ENCODE assay signal across 11 cellular contexts in the genomic region with DNA sequence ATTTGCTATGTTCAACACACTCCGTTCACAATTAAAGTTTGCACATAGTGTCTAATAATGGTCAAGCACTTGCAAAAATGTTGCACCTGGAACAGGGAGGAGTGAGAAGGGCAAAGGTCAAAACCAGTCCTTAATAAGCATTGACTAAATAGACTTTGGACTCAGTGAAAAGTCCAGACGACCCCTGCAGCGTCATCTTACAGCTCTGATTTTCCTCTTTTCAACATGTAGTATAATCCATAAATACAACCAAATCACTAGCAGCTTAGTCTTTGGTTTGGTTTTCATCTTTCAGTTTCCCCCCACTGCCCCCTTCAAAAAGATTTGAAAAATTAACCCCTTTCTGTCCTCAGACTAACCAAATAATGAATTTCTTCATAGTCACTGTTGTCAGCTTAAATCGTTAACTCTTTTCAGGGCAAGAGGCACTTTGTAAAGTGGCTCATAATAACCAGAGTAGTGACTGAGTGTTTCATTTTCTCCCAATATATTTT.
A peak's percentile ranks its signal among the peaks of the same experiment; 100 is the strongest.
DNase-seq lines count a peak whose midpoint lies in the region; TF ChIP-seq lines count a peak whose summit lies in the region.
"Had no signal": no experiment of that assay in that cellular context is flagged by ENCODE, and none has a peak within 500 bp of the region (broad histone marks: within the 10 kb centered on the region; RNA-seq: fewer than 3 reads in every experiment).

No MANE protein-coding gene starts in this region.

- H3K79me1 ChIP-seq in H9 (ENCODE audit: insufficient read depth, low read depth, low read length, poor library complexity, severe bottlenecking), result no peaks in the 10 kb centered on the region

- H3K4me1 ChIP-seq in H9 (ENCODE audit: insufficient read depth, low read length), result peaks cover 2% of the 10 kb centered on the region; the same call in 1 of the 2 replicates

- DNase-seq in NCI-H748 (lab: John Stamatoyannopoulos, UW; ENCODE audit: unreplicated experiment) (peak; percentile 43), NCI-H748 treated with DMSO at 0.1 percent for 48 hours (lab: John Stamatoyannopoulos, UW) (no peak), HFFc6 (no peak), neural crest cell (ENCODE audit: low read depth, low spot score) (no peak), DMS 273 treated with DMSO at 0.1 percent for 48 hours (lab: John Stamatoyannopoulos, UW) (no peak), H9 (no peak)
- DNase-seq in activated T-helper 1 cell treated with anti-CD3 and anti-CD28 coated beads, Interleukin-12 subunit alpha, Interleukin-12 subunit beta, Interleukin-2, Interleukin-4 antibody, amounts not matched to agents 30 ng/mL and 10 ng/mL and 1 ng/mL, durations not matched to agents 14 hours and 24 hours and 36 hours (ENCODE audit: low spot score), result no peak
- DNase-seq in stimulated activated CD4-positive, alpha-beta T cell treated with anti-CD3 and anti-CD28 coated beads, Interleukin-4, amount 100 ng/mL, for 24 hours, result no peak
- DNase-seq: NCI-H2081 treated with DMSO at 0.1 percent for 48 hours had no signal

- no peaks in the 10 kb centered on the region for H3K27me3 ChIP-seq in H9 (ENCODE audit: insufficient read depth, low read length)
- H3K27me3 ChIP-seq: neutrophil had no signal

- no peak overlapping the region for H3K9ac ChIP-seq in H9 (ENCODE audit: extremely low read depth, insufficient read length, low read length)

- H3K4me3 Mint-ChIP-seq in HFFc6 (peak overlapping the region; percentile 83), neural crest cell (peak overlapping the region; percentile 54), H9 (no peak overlapping the region)
- peak overlapping the region; percentile 70 for H3K4me3 Mint-ChIP-seq in activated T-helper 1 cell treated with anti-CD3 and anti-CD28 coated beads, Interleukin-12 subunit alpha, Interleukin-12 subunit beta, Interleukin-2, Interleukin-4 antibody, amounts not matched to agents 30 ng/mL and 10 ng/mL and 1 ng/mL, durations not matched to agents 14 hours and 24 hours and 36 hours

- no peak overlapping the region for H2AK5ac ChIP-seq in H9 (ENCODE audit: insufficient read length, low read length)

- no peak overlapping the region for H4K5ac ChIP-seq in H9 (ENCODE audit: insufficient read length, low read depth, low read length)

- H3K14ac ChIP-seq in H9 (ENCODE audit: insufficient read depth, low read length), result no peak overlapping the region

- H2AFZ ChIP-seq in H9 (ENCODE audit: low read length), result no peak overlapping the region

- no peak overlapping the region for H2BK15ac ChIP-seq in H9 (ENCODE audit: low read depth, low read length)

- no peak overlapping the region for H3K56ac ChIP-seq in H9 (ENCODE audit: insufficient read length, low read depth, low read length)

- no peak overlapping the region for H2BK5ac ChIP-seq in H9 (ENCODE audit: insufficient read length, low read length)

- H3K4ac ChIP-seq in H9 (ENCODE audit: low read depth, low read length), result no peak overlapping the region

- no peaks in the 10 kb centered on the region for H4K20me1 ChIP-seq in H9 (ENCODE audit: control insufficient read depth, insufficient read depth, insufficient read length)

- H3T11ph ChIP-seq in H9 (ENCODE audit: low read length), result no peak overlapping the region

- H3K4me1 Mint-ChIP-seq in HFFc6 (ENCODE audit: low read depth) (peaks cover 52% of the 10 kb centered on the region), neural crest cell (peaks cover 36% of the 10 kb centered on the region), H9 (peaks cover 8 to 10% of the 10 kb centered on the region in 2 experiments)
- peaks cover 74% of the 10 kb centered on the region for H3K4me1 Mint-ChIP-seq in activated T-helper 1 cell treated with anti-CD3 and anti-CD28 coated beads, Interleukin-12 subunit alpha, Interleukin-12 subunit beta, Interleukin-2, Interleukin-4 antibody, amounts not matched to agents 30 ng/mL and 10 ng/mL and 1 ng/mL, durations not matched to agents 14 hours and 24 hours and 36 hours (ENCODE audit: low read depth)

- H3K79me2 ChIP-seq in H9 (ENCODE audit: insufficient read depth, low read length), result no peaks in the 10 kb centered on the region

- H3K27me3 Mint-ChIP-seq in HFFc6 (ENCODE audit: insufficient read depth) (no peaks in the 10 kb centered on the region; the same call in 1 of the 2 replicates), neural crest cell (ENCODE audit: low read depth) (no peaks in the 10 kb centered on the region), H9 (ENCODE audit: low read depth) (no peaks in the 10 kb centered on the region)
- H3K27me3 Mint-ChIP-seq in activated T-helper 1 cell treated with anti-CD3 and anti-CD28 coated beads, Interleukin-12 subunit alpha, Interleukin-12 subunit beta, Interleukin-2, Interleukin-4 antibody, amounts not matched to agents 30 ng/mL and 10 ng/mL and 1 ng/mL, durations not matched to agents 14 hours and 24 hours and 36 hours (ENCODE audit: insufficient read depth), result no peaks in the 10 kb centered on the region

- H4K8ac ChIP-seq in H9 (replicated peaks; ENCODE audit: insufficient read length, low read depth, low read length), result no peak overlapping the region

- no peak overlapping the region for H3K4me2 ChIP-seq in H9 (ENCODE audit: insufficient read depth, insufficient read length, low read length)

- no peaks in the 10 kb centered on the region for H3K9me3 ChIP-seq in H9 (ENCODE audit: control insufficient read depth, low read depth, low read length)
- H3K9me3 ChIP-seq: neutrophil had no signal

- no peak overlapping the region for H3K27ac ChIP-seq in H9 (ENCODE audit: insufficient read length, low read depth, low read length)
- H3K27ac ChIP-seq: coronary artery, neutrophil had no signal

- H3K9me3 Mint-ChIP-seq in HFFc6, result no peaks in the 10 kb centered on the region
- H3K9me3 Mint-ChIP-seq in activated T-helper 1 cell treated with anti-CD3 and anti-CD28 coated beads, Interleukin-12 subunit alpha, Interleukin-12 subunit beta, Interleukin-2, Interleukin-4 antibody, amounts not matched to agents 30 ng/mL and 10 ng/mL and 1 ng/mL, durations not matched to agents 14 hours and 24 hours and 36 hours, result no peaks in the 10 kb centered on the region
- H3K9me3 Mint-ChIP-seq in neural crest cell, result no peaks in the 10 kb centered on the region
- no peaks in the 10 kb centered on the region for H3K9me3 Mint-ChIP-seq in H9

- intact Hi-C loops in activated T-helper 1 cell treated with anti-CD3 and anti-CD28 coated beads, Interleukin-12 subunit alpha, Interleukin-12 subunit beta, Interleukin-2, Interleukin-4 antibody, amounts not matched to agents 30 ng/mL and 10 ng/mL and 1 ng/mL, durations not matched to agents 14 hours and 24 hours and 36 hours (cut with micrococcal nuclease), result loop anchor here (1.0 to 10.0 kb wide), 4 partner anchors 8 to 1226 kb away; a partner anchor contains a TSS

- no peak overlapping the region for H2BK12ac ChIP-seq in H9 (ENCODE audit: insufficient read length, low read depth, low read length)

- no peak overlapping the region for H3K18ac ChIP-seq in H9 (ENCODE audit: insufficient read length, low read depth, low read length)

- no CpG with 5 or more reads among the region's 4 CpGs for WGBS in H9 (ENCODE audit: extremely low coverage, insufficient read length, low lambda C conversion rate)

- peaks cover 11% of the 10 kb centered on the region for H3K36me3 Mint-ChIP-seq in HFFc6 (ENCODE audit: low read depth)
- peaks cover 16% of the 10 kb centered on the region for H3K36me3 Mint-ChIP-seq in activated T-helper 1 cell treated with anti-CD3 and anti-CD28 coated beads, Interleukin-12 subunit alpha, Interleukin-12 subunit beta, Interleukin-2, Interleukin-4 antibody, amounts not matched to agents 30 ng/mL and 10 ng/mL and 1 ng/mL, durations not matched to agents 14 hours and 24 hours and 36 hours (ENCODE audit: low read depth)
- H3K36me3 Mint-ChIP-seq in neural crest cell (ENCODE audit: low read depth), result no peaks in the 10 kb centered on the region
- no peaks in the 10 kb centered on the region for H3K36me3 Mint-ChIP-seq in H9 (ENCODE audit: insufficient read depth in 1 of 3, low read depth in 3 of 3)

- no peak overlapping the region for H4K91ac ChIP-seq in H9 (ENCODE audit: insufficient read length, low read depth, low read length)

- H3K27ac Mint-ChIP-seq in HFFc6 (peak overlapping the region; percentile 73), neural crest cell (ENCODE audit: unreplicated experiment) (peak overlapping the region; percentile 24), H9 (no peak overlapping the region)
- H3K27ac Mint-ChIP-seq in activated T-helper 1 cell treated with anti-CD3 and anti-CD28 coated beads, Interleukin-12 subunit alpha, Interleukin-12 subunit beta, Interleukin-2, Interleukin-4 antibody, amounts not matched to agents 30 ng/mL and 10 ng/mL and 1 ng/mL, durations not matched to agents 14 hours and 24 hours and 36 hours, result peak overlapping the region; percentile 56

- TF ChIP-seq CTCF in HFFc6 (IDR thresholded peaks at IDR 0.05) (no peak), neural crest cell (conservative IDR thresholded peaks at IDR 0.05) (no peak), H9 (conservative IDR thresholded peaks at IDR 0.05) (no peak)

- no peak overlapping the region for H3K23ac ChIP-seq in H9 (ENCODE audit: insufficient read length, low read depth, low read length)

- H2BK120ac ChIP-seq in H9 (ENCODE audit: low read depth, low read length, poor library complexity, severe bottlenecking), result no peak overlapping the region

- H2BK20ac ChIP-seq in H9 (ENCODE audit: low read depth, low read length, poor library complexity, severe bottlenecking), result no peak overlapping the region

- no peaks in the 10 kb centered on the region for H3K23me2 ChIP-seq in H9 (ENCODE audit: insufficient read length, low read depth, low read length, poor library complexity, severe bottlenecking)

Comparison
In these comparisons a context has a peak if more than half of its experiments do, and no peak if none do; other contexts are left out.
1. H3K27ac Mint-ChIP-seq: peak in HFFc6 (single experiment), activated T-helper 1 cell treated with anti-CD3 and anti-CD28 coated beads, Interleukin-12 subunit alpha, Interleukin-12 subunit beta, Interleukin-2, Interleukin-4 antibody, amounts not matched to agents 30 ng/mL and 10 ng/mL and 1 ng/mL, durations not matched to agents 14 hours and 24 hours and 36 hours (single experiment) and neural crest cell (single experiment); none in H9 (0 of 3).
2. H3K4me3 Mint-ChIP-seq: peak in HFFc6 (single experiment), activated T-helper 1 cell treated with anti-CD3 and anti-CD28 coated beads, Interleukin-12 subunit alpha, Interleukin-12 subunit beta, Interleukin-2, Interleukin-4 antibody, amounts not matched to agents 30 ng/mL and 10 ng/mL and 1 ng/mL, durations not matched to agents 14 hours and 24 hours and 36 hours (single experiment) and neural crest cell (single experiment); none in H9 (0 of 2).